ENCODE assay signal across 1 cellular context in genomic region chr22:20115691-20116375, GRCh38.
TF ChIP-seq lines count a peak whose summit lies in the region.

TSS of gene RANBP1 (plus strand) at chr22:20116104. CDS start at chr22:20116185, 81 bp downstream.

TF ChIP-seq in HepG2, 621 proteins besides CTCF, POLR2A, EP300 and RAD21 (continued from another document):
- TF ChIP-seq, protein P1, sequence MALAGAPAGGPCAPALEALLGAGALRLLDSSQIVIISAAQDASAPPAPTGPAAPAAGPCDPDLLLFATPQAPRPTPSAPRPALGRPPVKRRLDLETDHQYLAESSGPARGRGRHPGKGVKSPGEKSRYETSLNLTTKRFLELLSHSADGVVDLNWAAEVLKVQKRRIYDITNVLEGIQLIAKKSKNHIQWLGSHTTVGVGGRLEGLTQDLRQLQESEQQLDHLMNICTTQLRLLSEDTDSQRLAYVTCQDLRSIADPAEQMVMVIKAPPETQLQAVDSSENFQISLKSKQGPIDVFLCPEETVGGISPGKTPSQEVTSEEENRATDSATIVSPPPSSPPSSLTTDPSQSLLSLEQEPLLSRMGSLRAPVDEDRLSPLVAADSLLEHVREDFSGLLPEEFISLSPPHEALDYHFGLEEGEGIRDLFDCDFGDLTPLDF (CRISPR knock-in tag; IDR thresholded peaks at IDR 0.05): no peak
- TF ChIP-seq ZNF282 (IDR thresholded peaks at IDR 0.05; ENCODE audit: partially characterized antibody): no peak
- TF ChIP-seq AGO2 (optimal IDR thresholded peaks at IDR 0.05; ENCODE audit: low read depth, low read length): peak; percentile 17
- TF ChIP-seq MBNL3 (CRISPR knock-in tag; conservative IDR thresholded peaks at IDR 0.05): no peak
- TF ChIP-seq ZNF572 (CRISPR knock-in tag; IDR thresholded peaks at IDR 0.05): no peak
- TF ChIP-seq, protein P2, sequence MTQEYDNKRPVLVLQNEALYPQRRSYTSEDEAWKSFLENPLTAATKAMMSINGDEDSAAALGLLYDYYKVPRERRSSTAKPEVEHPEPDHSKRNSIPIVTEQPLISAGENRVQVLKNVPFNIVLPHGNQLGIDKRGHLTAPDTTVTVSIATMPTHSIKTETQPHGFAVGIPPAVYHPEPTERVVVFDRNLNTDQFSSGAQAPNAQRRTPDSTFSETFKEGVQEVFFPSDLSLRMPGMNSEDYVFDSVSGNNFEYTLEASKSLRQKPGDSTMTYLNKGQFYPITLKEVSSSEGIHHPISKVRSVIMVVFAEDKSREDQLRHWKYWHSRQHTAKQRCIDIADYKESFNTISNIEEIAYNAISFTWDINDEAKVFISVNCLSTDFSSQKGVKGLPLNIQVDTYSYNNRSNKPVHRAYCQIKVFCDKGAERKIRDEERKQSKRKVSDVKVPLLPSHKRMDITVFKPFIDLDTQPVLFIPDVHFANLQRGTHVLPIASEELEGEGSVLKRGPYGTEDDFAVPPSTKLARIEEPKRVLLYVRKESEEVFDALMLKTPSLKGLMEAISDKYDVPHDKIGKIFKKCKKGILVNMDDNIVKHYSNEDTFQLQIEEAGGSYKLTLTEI (CRISPR knock-in tag; conservative IDR thresholded peaks at IDR 0.05): no peak
- 0 out of 2 replicates have a peak, but pooled peaks have one; percentile 12 for TF ChIP-seq ZNF768 (CRISPR knock-in tag; IDR thresholded peaks at IDR 0.05)
- TF ChIP-seq, protein P3, sequence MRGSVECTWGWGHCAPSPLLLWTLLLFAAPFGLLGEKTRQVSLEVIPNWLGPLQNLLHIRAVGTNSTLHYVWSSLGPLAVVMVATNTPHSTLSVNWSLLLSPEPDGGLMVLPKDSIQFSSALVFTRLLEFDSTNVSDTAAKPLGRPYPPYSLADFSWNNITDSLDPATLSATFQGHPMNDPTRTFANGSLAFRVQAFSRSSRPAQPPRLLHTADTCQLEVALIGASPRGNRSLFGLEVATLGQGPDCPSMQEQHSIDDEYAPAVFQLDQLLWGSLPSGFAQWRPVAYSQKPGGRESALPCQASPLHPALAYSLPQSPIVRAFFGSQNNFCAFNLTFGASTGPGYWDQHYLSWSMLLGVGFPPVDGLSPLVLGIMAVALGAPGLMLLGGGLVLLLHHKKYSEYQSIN (CRISPR knock-in tag; IDR thresholded peaks at IDR 0.05; ENCODE audit: borderline replicate concordance): no peak
- no peak for TF ChIP-seq NFKB2 (CRISPR knock-in tag; IDR thresholded peaks at IDR 0.05; ENCODE audit: borderline replicate concordance)
- no peak for TF ChIP-seq ARNTL (CRISPR knock-in tag; IDR thresholded peaks at IDR 0.05)
- TF ChIP-seq, protein P4, sequence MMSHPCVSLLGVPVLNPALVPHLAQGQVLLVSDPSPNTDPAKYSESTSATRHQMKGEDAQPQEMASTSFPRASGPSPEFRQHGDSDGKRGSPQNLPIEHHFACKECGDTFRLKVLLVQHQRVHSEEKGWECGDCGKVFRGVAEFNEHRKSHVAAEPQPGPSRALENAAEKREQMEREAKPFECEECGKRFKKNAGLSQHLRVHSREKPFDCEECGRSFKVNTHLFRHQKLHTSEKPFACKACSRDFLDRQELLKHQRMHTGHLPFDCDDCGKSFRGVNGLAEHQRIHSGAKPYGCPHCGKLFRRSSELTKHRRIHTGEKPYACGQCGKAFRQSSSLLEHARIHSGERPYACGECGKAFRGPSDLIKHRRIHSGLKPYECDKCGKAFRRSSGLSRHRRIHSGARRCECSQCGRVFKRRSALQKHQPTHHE (CRISPR knock-in tag; IDR thresholded peaks at IDR 0.05; ENCODE audit: borderline replicate concordance): no peak
- TF ChIP-seq KLF16 (CRISPR knock-in tag; IDR thresholded peaks at IDR 0.05): no peak
- no peak for TF ChIP-seq BCL6 (CRISPR knock-in tag; IDR thresholded peaks at IDR 0.05)
- TF ChIP-seq ZFY (CRISPR knock-in tag; IDR thresholded peaks at IDR 0.05): no peak
- peak; percentile 17 for TF ChIP-seq SRSF1 (optimal IDR thresholded peaks at IDR 0.05; ENCODE audit: low read depth, low read length)
- TF ChIP-seq ZNF816 (CRISPR knock-in tag; IDR thresholded peaks at IDR 0.05; ENCODE audit: borderline replicate concordance): no peak
- TF ChIP-seq ZNF446 (CRISPR knock-in tag; IDR thresholded peaks at IDR 0.05): no peak
- no peak for TF ChIP-seq ZNF569 (CRISPR knock-in tag; IDR thresholded peaks at IDR 0.05; ENCODE audit: borderline replicate concordance)
- TF ChIP-seq ATRX (CRISPR knock-in tag; IDR thresholded peaks at IDR 0.05; ENCODE audit: borderline replicate concordance): no peak
- TF ChIP-seq SP2 (CRISPR knock-in tag; IDR thresholded peaks at IDR 0.05): no peak
- TF ChIP-seq SIX4 (CRISPR knock-in tag; IDR thresholded peaks at IDR 0.05): no peak
- no peak for TF ChIP-seq SAP130 (CRISPR knock-in tag; IDR thresholded peaks at IDR 0.05; ENCODE audit: low read depth)
- no peak for TF ChIP-seq ZNF317 (CRISPR knock-in tag; IDR thresholded peaks at IDR 0.05)
- no peak for TF ChIP-seq HDAC2 (CRISPR knock-in tag; IDR thresholded peaks at IDR 0.05)
- TF ChIP-seq ZNF558 (CRISPR knock-in tag; IDR thresholded peaks at IDR 0.05; ENCODE audit: borderline replicate concordance): no peak
- no peak for TF ChIP-seq SIX1 (CRISPR knock-in tag; IDR thresholded peaks at IDR 0.05; ENCODE audit: borderline replicate concordance)
TF ChIP-seq in HepG2: peak in this region for 12.
